8 cellular contexts compared by ENCODE assay signal in genomic region chr2:172084484-172084733, GRCh38. TPM values are rescaled to one million over a fixed set of nuclear protein-coding genes. Genes with fewer than 3 reads are reported as not detected.
A peak's percentile ranks its signal among the peaks of the same experiment; 100 is the strongest.
DNase-seq lines count a peak whose midpoint lies in the region; ATAC-seq, FAIRE-seq and TF ChIP-seq lines count a peak whose summit lies in the region.

No MANE protein-coding gene starts in this region.

- peaks cover 56% of the 10 kb centered on the region for H3K27me3 ChIP-seq in BJ (ENCODE audit: control insufficient read depth, insufficient read depth, low read length)

- CTCF ChIA-PET in BJ (lab: Yijun Ruan, JAX): interaction anchor here (0.9 kb wide), 1 partner anchor 43 kb away, joined by 3 read pairs; no protein-coding TSS in a partner anchor

- TF ChIP-seq POLR2A in H54 (IDR thresholded peaks at IDR 0.05; ENCODE audit: low read depth, low read length): peak; percentile 55; the same call in 1 of the 2 replicates

- H3K27me3 Mint-ChIP-seq in T-helper 17 cell: peaks cover 90% of the 10 kb centered on the region

- TF ChIP-seq CTCF in BJ (IDR thresholded peaks at IDR 0.05; ENCODE audit: insufficient read depth, low read depth, low read length): no peak

- POLR2A ChIA-PET in BJ (lab: Charles Lee): no interaction called here

- peaks cover 6% of the 10 kb centered on the region for H3K9me3 ChIP-seq in T-helper 17 cell (ENCODE audit: control insufficient read depth, low read length, poor library complexity, severe bottlenecking)

- DNase-seq in BJ (ENCODE audit: low read depth): no peak
- no peak for DNase-seq in H54 (ENCODE audit: insufficient read length, low spot score)
- DNase-seq in T-helper 17 cell: no peak
- DNase-seq in iPS-NIHi7 (ENCODE audit: extremely low spot score): peak; percentile 28
- DNase-seq in left lobe of liver (ENCODE audit: low spot score): no peak
- DNase-seq in iPS-NIHi11 (ENCODE audit: low spot score): no peak
- no peak for DNase-seq in UCSD-AML1 (lab: John Stamatoyannopoulos, UW; ENCODE audit: unreplicated experiment)

- ATAC-seq in T-helper 17 cell (no peak), left lobe of liver (no peak), HG02642 (IDR thresholded peaks at IDR 0.05; ENCODE audit: poor library complexity, unreplicated experiment) (no peak)

- H3K4me3 ChIP-seq in BJ (ENCODE audit: low read depth, low read length): peak overlapping the region; percentile 52

- H3K36me3 ChIP-seq in BJ (ENCODE audit: control insufficient read depth, insufficient read depth, low read length): no peaks in the 10 kb centered on the region

- H3K36me3 Mint-ChIP-seq in T-helper 17 cell (ENCODE audit: low read depth): no peaks in the 10 kb centered on the region

- peaks cover 50% of the 10 kb centered on the region for H3K4me1 Mint-ChIP-seq in T-helper 17 cell

- H3K27ac Mint-ChIP-seq in T-helper 17 cell: peak overlapping the region; percentile 92

- no peak for FAIRE-seq in H54 (lab: Jason Lieb, UNC)

- H3K4me3 Mint-ChIP-seq in T-helper 17 cell: peak overlapping the region; percentile 85

RNA-seq across cellular contexts. Expression of gene DLX1, which starts 0.9 kb away (rescaled TPM):
- polyA plus RNA-seq in BJ (2011; rRNA removed): 1.2 and 1.4 TPM in 2 replicates
- 0.81 and 0.98 TPM in 2 replicates for polyA minus RNA-seq in BJ (2011; rRNA and poly(A)+ RNA removed)
- total RNA-seq in T-helper 17 cell (not detected), left lobe of liver (not detected)

RNA-seq across cellular contexts. Expression of gene DLX2, which starts 18.3 kb away (rescaled TPM):
- polyA plus RNA-seq in BJ (2011; rRNA removed): 0.16 and 0.20 TPM in 2 replicates
- polyA minus RNA-seq in BJ (2011; rRNA and poly(A)+ RNA removed): 0.09 and 0.15 TPM in 2 replicates
- total RNA-seq in T-helper 17 cell (not detected), left lobe of liver (not detected)
